ENCODE assay signal across 17 cellular contexts in genomic region chr3:15638891-15639262, GRCh38. TPM values are rescaled to one million over a fixed set of nuclear protein-coding genes. Genes with fewer than 3 reads are reported as not detected.
A peak's percentile ranks its signal among the peaks of the same experiment; 100 is the strongest.
DNase-seq lines count a peak whose midpoint lies in the region; ATAC-seq and TF ChIP-seq lines count a peak whose summit lies in the region.
"Had no signal": no experiment of that assay in that cellular context is flagged by ENCODE, and none has a peak within 500 bp of the region (broad histone marks: within the 10 kb centered on the region; RNA-seq: fewer than 3 reads in every experiment).

No MANE protein-coding gene starts in this region.

- no peaks in the 10 kb centered on the region for H3K9me3 ChIP-seq in neural progenitor cell (ENCODE audit: low read depth)

- H3K79me2 ChIP-seq in KMS-11 (ENCODE audit: insufficient read depth, low read depth), result no peaks in the 10 kb centered on the region
- no peaks in the 10 kb centered on the region for H3K79me2 ChIP-seq in neural progenitor cell (ENCODE audit: low read depth)

- H4K20me1 ChIP-seq in KMS-11 (ENCODE audit: insufficient read depth), result no peaks in the 10 kb centered on the region
- no peaks in the 10 kb centered on the region for H4K20me1 ChIP-seq in neural progenitor cell (ENCODE audit: low read depth)

- H3K27me3 ChIP-seq in KMS-11 (ENCODE audit: insufficient read depth, low read depth) (no peaks in the 10 kb centered on the region), neural progenitor cell (no peaks in the 10 kb centered on the region), dorsolateral prefrontal cortex (no peaks in the 10 kb centered on the region)

- H2AFZ ChIP-seq in KMS-11 (ENCODE audit: low read depth) (no peak overlapping the region), neural progenitor cell (replicated peaks) (no peak overlapping the region)

- TF ChIP-seq CTCF in KMS-11 (conservative IDR thresholded peaks at IDR 0.05; ENCODE audit: low read depth, low read length) (no peak), neural progenitor cell (IDR thresholded peaks at IDR 0.05) (no peak), dorsolateral prefrontal cortex (IDR thresholded peaks at IDR 0.05 in 54 of 56, conservative IDR thresholded peaks at IDR 0.05 in 2 of 56; ENCODE audit: low read depth in 1 of 56, partially characterized antibody in 56 of 56) (no peak)

- H3K9ac ChIP-seq in KMS-11 (no peak overlapping the region), neural progenitor cell (no peak overlapping the region)

- H3K4me1 ChIP-seq in KMS-11 (ENCODE audit: low read depth, poor library complexity, severe bottlenecking) (peaks cover 31% of the 10 kb centered on the region), neural progenitor cell (no peaks in the 10 kb centered on the region)

- no peak overlapping the region for H3K27ac Mint-ChIP-seq in neural progenitor cell
- H3K27ac Mint-ChIP-seq: B cell had no signal

- H3F3A ChIP-seq in neural progenitor cell (ENCODE audit: low read depth), result no peaks in the 10 kb centered on the region

- H3K36me3 Mint-ChIP-seq in neural progenitor cell, result peaks cover 4% of the 10 kb centered on the region

- no peak overlapping the region for H3K4me3 ChIP-seq in KMS-11 (IDR thresholded peaks at IDR 0.05; ENCODE audit: insufficient read depth, low read depth, low read length)
- no peak overlapping the region for H3K4me3 ChIP-seq in neural progenitor cell
- H3K4me3 ChIP-seq in dorsolateral prefrontal cortex, result no peak overlapping the region
- H3K4me3 ChIP-seq: SK-N-MC had no signal

- peak; percentile 55 for ATAC-seq in GM18907 (IDR thresholded peaks at IDR 0.05; ENCODE audit: unreplicated experiment)
- ATAC-seq in stimulated activated naive CD8-positive, alpha-beta T cell treated with anti-CD3 and anti-CD28 coated beads, Interleukin-15, Interleukin-2, amounts not matched to agents 100 U/mL and 50 U/mL, for 24 hours, result peak; percentile 37
- ATAC-seq: effector memory CD8-positive, alpha-beta T cell; right cardiac atrium had no signal

- H3K4me1 Mint-ChIP-seq in neural progenitor cell, result peaks cover 15% of the 10 kb centered on the region

- no peaks in the 10 kb centered on the region for H3K9me3 Mint-ChIP-seq in neural progenitor cell
- H3K9me3 Mint-ChIP-seq: activated T-cell treated with anti-CD3 and anti-CD28 coated beads, Interleukin-2, amount 50 U/mL, for 4 hours; effector memory CD8-positive, alpha-beta T cell had no signal

- H3K27ac ChIP-seq in KMS-11, result no peak overlapping the region
- H3K27ac ChIP-seq in neural progenitor cell, result no peak overlapping the region
- peak overlapping the region in 3 of 59 donors; percentile 30 to 90 (median 60) for H3K27ac ChIP-seq in dorsolateral prefrontal cortex
- H3K27ac ChIP-seq: SK-N-MC had no signal

- H3K36me3 ChIP-seq in KMS-11 (ENCODE audit: insufficient read depth), result no peaks in the 10 kb centered on the region
- H3K36me3 ChIP-seq in neural progenitor cell, result no peaks in the 10 kb centered on the region

- H3K4me2 ChIP-seq in KMS-11 (peak overlapping the region; percentile 61; the same call in 1 of the 2 replicates), neural progenitor cell (no peak overlapping the region)

- no peak overlapping the region for H3K4me3 Mint-ChIP-seq in neural progenitor cell
- H3K4me3 Mint-ChIP-seq: activated T-cell treated with anti-CD3 and anti-CD28 coated beads, Interleukin-2, amount 50 U/mL, for 4 hours; B cell; effector memory CD8-positive, alpha-beta T cell had no signal

- intact Hi-C loops in dorsolateral prefrontal cortex (cut with DNase I), result loop anchor here in 1 of 2 donors (10.0 kb wide), 2 partner anchors 536 to 616 kb away; partner anchors contain the start of gene GALNT15

- H3K27me3 Mint-ChIP-seq in neural progenitor cell (ENCODE audit: insufficient read depth, low read depth), result peaks cover 2% of the 10 kb centered on the region
- H3K27me3 Mint-ChIP-seq: B cell; effector memory CD8-positive, alpha-beta T cell had no signal

- DNase-seq in dermis blood vessel endothelial cell (peak; percentile 23), neural progenitor cell (ENCODE audit: low spot score) (no peak), dorsolateral prefrontal cortex (no peak), DMS53 (lab: John Stamatoyannopoulos, UW) (no peak)
- no peak for DNase-seq in stimulated activated naive CD8-positive, alpha-beta T cell treated with anti-CD3 and anti-CD28 coated beads, Interleukin-15, Interleukin-2, amounts not matched to agents 100 U/mL and 50 U/mL, for 24 hours
- DNase-seq: activated CD4-positive, alpha-beta T cell treated with anti-CD3 and anti-CD28 coated beads, Interleukin-2, amount 50 U/mL, for 48 hours; activated T-cell treated with anti-CD3 and anti-CD28 coated beads, Interleukin-2, amount 50 U/mL, for 4 hours; caudate nucleus; effector memory CD8-positive, alpha-beta T cell; Kasumi-1; NCI-H146; right cardiac atrium; stimulated activated CD4-positive, alpha-beta T cell treated with anti-CD3 and anti-CD28 coated beads, Interleukin-2, amount 100 ng/mL, for 24 hours had no signal

RNA-seq across cellular contexts. Expression of gene BTD, which starts 37.3 kb away (rescaled TPM):
- total RNA-seq in dermis blood vessel endothelial cell, result 35.4 and 49.2 TPM in 2 replicates
- 11.7 and 16.0 TPM in 2 replicates for total RNA-seq in neural progenitor cell (ENCODE audit: low replicate concordance)
- total RNA-seq in dorsolateral prefrontal cortex, result 10 to 100 TPM; 15.3 to 39.3 (median 24.9) TPM

RNA-seq across cellular contexts. Expression of gene HACL1, which starts 37.5 kb away (rescaled TPM):
- total RNA-seq in dermis blood vessel endothelial cell (29.6 and 34.0 TPM in 2 replicates), neural progenitor cell (ENCODE audit: low replicate concordance) (38.8 and 48.6 TPM in 2 replicates), dorsolateral prefrontal cortex (10 to 100 TPM; 24.5 to 48.9 (median 35.2) TPM)
